1 cellular context compared by ENCODE assay signal in genomic region chr3:114093596-114093995, GRCh38.
TF ChIP-seq lines count a peak whose summit lies in the region.

No MANE protein-coding gene starts in this region.

TF ChIP-seq in K562, 482 proteins besides CTCF, POLR2A, EP300 and RAD21 (continued from another document):
- no peak for TF ChIP-seq CREB3 (tag; conservative IDR thresholded peaks at IDR 0.05; ENCODE audit: low read depth)
TF ChIP-seq in K562: peak in this region for 1.
